10 cellular contexts compared by ENCODE assay signal in the genomic region with DNA sequence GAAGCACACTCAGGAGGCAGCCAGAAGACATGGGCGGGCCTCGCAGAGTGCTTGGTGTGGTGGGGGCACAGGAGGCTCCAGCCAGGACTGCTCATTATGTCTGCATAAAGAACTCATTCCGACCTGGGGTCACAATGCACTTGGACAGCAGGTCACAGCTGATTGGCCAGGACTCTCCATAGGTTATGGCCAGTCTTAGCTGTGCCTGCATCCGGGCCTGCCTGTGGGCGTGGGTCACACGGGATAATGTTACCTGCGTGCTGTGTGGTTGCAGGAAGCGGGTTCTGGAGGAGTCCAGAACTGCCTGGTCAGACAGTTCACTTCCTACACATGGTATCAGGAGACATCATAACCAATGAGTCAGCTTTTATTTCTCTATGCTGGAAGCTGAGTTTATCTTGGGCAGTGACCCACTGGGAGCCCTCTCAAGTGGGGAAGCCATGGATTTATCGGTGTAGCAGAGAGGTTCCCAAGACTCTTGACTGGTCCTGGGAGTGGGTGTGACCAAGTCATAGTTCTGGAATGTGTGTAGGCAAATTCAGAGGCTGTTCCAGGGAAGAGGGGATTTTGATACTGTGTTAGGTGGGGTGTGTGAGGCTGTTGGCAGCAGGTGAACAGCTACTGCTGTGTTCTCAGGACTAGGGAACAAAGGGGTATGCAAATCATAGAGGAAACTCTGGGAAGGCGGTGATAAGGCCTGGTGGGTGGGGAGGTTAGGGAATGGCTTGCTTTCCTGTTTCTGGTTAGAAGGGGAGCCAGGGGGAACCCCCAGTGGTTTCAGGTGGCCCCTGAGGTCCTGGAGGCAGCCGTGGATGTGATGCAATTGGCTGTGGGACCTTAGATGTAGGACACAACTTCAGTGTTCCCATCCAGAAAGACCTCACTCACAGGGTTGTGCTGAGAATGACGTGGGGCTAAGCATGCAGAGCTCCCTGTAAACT. TPM values are rescaled to one million over a fixed set of nuclear protein-coding genes. Genes with fewer than 3 reads are reported as not detected.
DNase-seq lines count a peak whose midpoint lies in the region; ATAC-seq, FAIRE-seq and TF ChIP-seq lines count a peak whose summit lies in the region.
"Had no signal": no experiment of that assay in that cellular context is flagged by ENCODE, and none has a peak within 500 bp of the region (broad histone marks: within the 10 kb centered on the region; RNA-seq: fewer than 3 reads in every experiment).

No MANE protein-coding gene starts in this region.

- H3K79me2 ChIP-seq in PC-3 (ENCODE audit: low read length) (no peaks in the 10 kb centered on the region), fibroblast of lung (ENCODE audit: control insufficient read depth, insufficient read depth, low read length) (no peaks in the 10 kb centered on the region)

- H3K27ac Mint-ChIP-seq in progenitor cell of endocrine pancreas (peak overlapping the region; percentile 69), T-cell (no peak overlapping the region)
- H3K27ac Mint-ChIP-seq: activated naive CD8-positive, alpha-beta T cell had no signal

- peaks cover 29% of the 10 kb centered on the region for H3K4me1 ChIP-seq in PC-3 (ENCODE audit: insufficient read depth, low read length)
- peaks cover 4% of the 10 kb centered on the region for H3K4me1 ChIP-seq in fibroblast of lung (ENCODE audit: control insufficient read depth, extremely low read depth, insufficient read depth, low read length)

- DNase-seq in GM12891 (ENCODE audit: insufficient read length, low spot score), result no peak
- peak; percentile 72 for DNase-seq in PC-3
- DNase-seq in fibroblast of lung (ENCODE audit: low read depth in 2 of 2), result peak; percentile 45 to 95
- no peak for DNase-seq in progenitor cell of endocrine pancreas (ENCODE audit: low spot score, unreplicated experiment)
- DNase-seq in NCI-H1105 (lab: John Stamatoyannopoulos, UW), result no peak
- no peak for DNase-seq in T-cell
- no peak for DNase-seq in NCI-H1694 (lab: John Stamatoyannopoulos, UW)
- DNase-seq: NCI-H2081 treated with DMSO at 0.1 percent for 48 hours had no signal

- H2AFZ ChIP-seq in PC-3 (ENCODE audit: low read length) (peak overlapping the region; percentile 4; the same call in 1 of the 2 replicates), fibroblast of lung (ENCODE audit: low read length) (no peak overlapping the region)

- no peaks in the 10 kb centered on the region for H3K9me2 ChIP-seq in PC-3 (replicated peaks; ENCODE audit: low read length)

- POLR2A ChIA-PET in PC-3 (lab: Charles Lee; ENCODE audit: unreplicated experiment), result interaction anchor here (0.7 kb wide), 1 partner anchor 1196 kb away, joined by 3 read pairs; no protein-coding TSS in a partner anchor
- POLR2A ChIA-PET in T-cell (lab: Charles Lee), result no interaction called here

- H3K9me3 Mint-ChIP-seq in progenitor cell of endocrine pancreas (ENCODE audit: low read depth), result no peaks in the 10 kb centered on the region
- no peaks in the 10 kb centered on the region for H3K9me3 Mint-ChIP-seq in T-cell

- peaks cover 7% of the 10 kb centered on the region for H3K27me3 Mint-ChIP-seq in progenitor cell of endocrine pancreas
- no peaks in the 10 kb centered on the region for H3K27me3 Mint-ChIP-seq in T-cell
- H3K27me3 Mint-ChIP-seq: activated naive CD8-positive, alpha-beta T cell had no signal

- H3K36me3 Mint-ChIP-seq in progenitor cell of endocrine pancreas (ENCODE audit: insufficient read depth) (no peaks in the 10 kb centered on the region), T-cell (no peaks in the 10 kb centered on the region)
- H3K36me3 Mint-ChIP-seq: activated naive CD8-positive, alpha-beta T cell had no signal

- H3K4me3 ChIP-seq in PC-3 (ENCODE audit: low read length) (no peak overlapping the region), fibroblast of lung (replicated peaks in 1 of 4; ENCODE audit: control extremely low read depth in 1 of 4, insufficient read depth in 1 of 4, low read depth in 3 of 4, low read length in 4 of 4) (no peak overlapping the region)

- intact Hi-C loops in PC-3 (cut with micrococcal nuclease), result no loop called here

- ATAC-seq in PC-3 (peak; percentile 66), HG03565 (IDR thresholded peaks at IDR 0.05; ENCODE audit: unreplicated experiment) (no peak), T-cell (replicated peaks in 1 of 4) (no peak)

- H3K36me3 ChIP-seq in PC-3 (ENCODE audit: low read depth, low read length) (no peaks in the 10 kb centered on the region), fibroblast of lung (ENCODE audit: control insufficient read depth, insufficient read depth, low read length) (no peaks in the 10 kb centered on the region)

- BruUV-seq in PC-3 (replicated peaks; lab: Mats Ljungman, UMichigan), result TSS peak; percentile 15

- no peaks in the 10 kb centered on the region for H3K27me3 ChIP-seq in PC-3 (ENCODE audit: low read length)
- H3K27me3 ChIP-seq in fibroblast of lung (ENCODE audit: control insufficient read depth, insufficient read depth, low read length), result no peaks in the 10 kb centered on the region

- H3K4me1 Mint-ChIP-seq in progenitor cell of endocrine pancreas (ENCODE audit: low read depth), result peaks cover 10% of the 10 kb centered on the region
- no peaks in the 10 kb centered on the region for H3K4me1 Mint-ChIP-seq in T-cell

- no peak for TF ChIP-seq POLR2A in GM12891 (IDR thresholded peaks at IDR 0.05; ENCODE audit: low read depth, low read length)

- H3K4me2 ChIP-seq in PC-3 (ENCODE audit: low read length) (peak overlapping the region; percentile 2; the same call in 1 of the 2 replicates), fibroblast of lung (ENCODE audit: extremely low read depth, insufficient read depth, low read length) (no peak overlapping the region)

- TF ChIP-seq CTCF in PC-3 (conservative IDR thresholded peaks at IDR 0.05; ENCODE audit: low read depth, low read length) (no peak), fibroblast of lung (conservative IDR thresholded peaks at IDR 0.05 in 1 of 2, IDR thresholded peaks at IDR 0.05 in 1 of 2; ENCODE audit: low read depth in 1 of 2, low read length in 2 of 2) (no peak), progenitor cell of endocrine pancreas (IDR thresholded peaks at IDR 0.05; ENCODE audit: unreplicated experiment) (no peak)

- H3K9ac ChIP-seq in PC-3 (ENCODE audit: low read length) (peak overlapping the region; percentile 34), fibroblast of lung (ENCODE audit: insufficient read depth, low read length) (no peak overlapping the region)

- H3K4me3 Mint-ChIP-seq in progenitor cell of endocrine pancreas (ENCODE audit: low read depth) (no peak overlapping the region), T-cell (no peak overlapping the region)
- H3K4me3 Mint-ChIP-seq: activated naive CD8-positive, alpha-beta T cell had no signal

- FAIRE-seq in GM12891 (lab: Jason Lieb, UNC), result peak; percentile 13

- H3K9me3 ChIP-seq in PC-3 (ENCODE audit: low read length) (no peaks in the 10 kb centered on the region), fibroblast of lung (ENCODE audit: control insufficient read depth, insufficient read depth, low read depth, low read length) (no peaks in the 10 kb centered on the region)

- peak overlapping the region; percentile 71 for H3K27ac ChIP-seq in PC-3 (ENCODE audit: low read length)
- H3K27ac ChIP-seq in fibroblast of lung (ENCODE audit: insufficient read depth, low read length), result no peak overlapping the region

- CTCF ChIA-PET in PC-3 (lab: Charles Lee), result no interaction called here
- CTCF ChIA-PET in T-cell (lab: Charles Lee), result interaction anchor here (1.2 to 2.6 kb wide), 3 partner anchors 24 to 197 kb away, joined by 4 to 9 read pairs (median 8); no protein-coding TSS in a partner anchor

- H3F3A ChIP-seq in PC-3 (ENCODE audit: low read length, unreplicated experiment), result no peaks in the 10 kb centered on the region

- H4K20me1 ChIP-seq in PC-3 (ENCODE audit: low read length) (no peaks in the 10 kb centered on the region), fibroblast of lung (ENCODE audit: control insufficient read depth, extremely low read depth, insufficient read depth, low read length) (no peaks in the 10 kb centered on the region)

TF ChIP-seq in GM12891, 5 proteins besides CTCF, POLR2A, EP300 and RAD21:
- TF ChIP-seq TAF1 (IDR thresholded peaks at IDR 0.05; ENCODE audit: low read depth, low read length) (no peak), POU2F2 (IDR thresholded peaks at IDR 0.05; ENCODE audit: low read depth, low read length) (0 out of 2 replicates have a peak, but pooled peaks have one; percentile 42), SPI1 (IDR thresholded peaks at IDR 0.05; ENCODE audit: low read depth, low read length) (no peak), POLR2AphosphoS5 (IDR thresholded peaks at IDR 0.05; ENCODE audit: low read depth, low read length) (no peak), PAX5 (IDR thresholded peaks at IDR 0.05; ENCODE audit: insufficient read depth, low read length, severe bottlenecking) (no peak)

RNA-seq across cellular contexts. Expression of a gene that starts 51.3 kb away (rescaled TPM):
- 0.09 TPM for polyA plus RNA-seq in GM12891 (2012; ENCODE audit: low read depth, missing spikeins)
- total RNA-seq in PC-3 (2014; rRNA removed) (5.2 and 6.5 TPM in 2 replicates), fibroblast of lung (3.1 and 5.3 TPM in 2 replicates), progenitor cell of endocrine pancreas (2.4 and 3.3 TPM in 2 replicates), T-cell (1 to 10 TPM in 1 of 5 donors, under 1 TPM in 3, not detected in 1; 0.07 to 1.0 (median 0.59) TPM)
- polyA plus RNA-seq in fibroblast of lung, result 0.31 and 0.38 TPM in 2 replicates
- 0.64 and 0.86 TPM in 2 replicates for polyA plus RNA-seq in fibroblast of lung (2012)
- 0.93 and 10.3 TPM in 2 replicates for polyA minus RNA-seq in fibroblast of lung (ENCODE audit: low replicate concordance)

Comparison
In these comparisons a context has a peak if more than half of its experiments do, and no peak if none do; other contexts are left out.
1. DNase-seq: peak in PC-3 (single experiment) and fibroblast of lung (2 of 2); none in GM12891 (single experiment), progenitor cell of endocrine pancreas (single experiment), NCI-H1105 (single experiment), T-cell (0 of 34) and NCI-H1694 (single experiment).